Comparison of ENCODE assay signal across 22 cellular contexts in the genomic region with DNA sequence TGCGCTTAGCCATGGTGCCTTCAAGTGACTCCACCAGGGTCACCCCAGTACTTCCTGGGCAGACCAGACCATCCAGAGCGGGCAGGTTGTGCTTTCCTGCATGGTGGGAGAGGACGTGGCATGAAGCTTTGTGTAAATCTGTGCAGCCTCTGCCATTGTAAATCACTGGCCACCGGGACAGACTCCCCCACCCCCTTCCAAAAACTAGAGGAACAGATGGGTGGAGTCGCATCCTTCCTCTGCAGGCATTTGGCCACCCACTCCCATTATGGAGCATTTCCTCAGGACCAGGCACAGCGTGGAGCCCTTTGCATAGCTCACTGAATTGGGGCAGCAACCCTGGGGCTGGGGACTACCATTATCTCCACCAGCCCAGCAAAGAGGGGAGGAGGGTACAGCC.
"Had no signal": no experiment of that assay in that cellular context is flagged by ENCODE, and none has a peak within 500 bp of the region (broad histone marks: within the 10 kb centered on the region; RNA-seq: fewer than 3 reads in every experiment).

No MANE protein-coding gene starts in this region.

- ATAC-seq: activated CD4-positive, alpha-beta T cell treated with anti-CD3 and anti-CD28 coated beads for 36 hours; activated naive CD4-positive, alpha-beta T cell treated with anti-CD3 and anti-CD28 coated beads, Interleukin-2, amount 50 U/mL, for 72 hours; activated T-cell treated with anti-CD3 and anti-CD28 coated beads, Interleukin-2, amount 50 U/mL, for 72 hours; natural killer cell treated with Interleukin-12 subunit alpha and Interleukin-12 subunit beta and Interleukin-15 and Interleukin-18, amount 100 ng/mL, for 72 hours had no signal

- H3K4me3 ChIP-seq: breast epithelium, ovary, sigmoid colon, suprapubic skin, tibial artery had no signal

- H3K36me3 ChIP-seq: breast epithelium, ovary had no signal

- H3K9me3 ChIP-seq: breast epithelium, ovary, sigmoid colon, suprapubic skin, tibial artery had no signal

- FAIRE-seq: endometrium, small intestine, urothelium cell line had no signal

- H3K27me3 ChIP-seq: breast epithelium, ovary, sigmoid colon, suprapubic skin, tibial artery had no signal

- DNase-seq: activated CD4-positive, alpha-beta T cell treated with anti-CD3 and anti-CD28 coated beads for 36 hours; activated CD4-positive, alpha-beta T cell treated with anti-CD3 and anti-CD28 coated beads, Interleukin-2, amount 50 U/mL, for 4 hours; activated CD4-positive, CD25-positive, alpha-beta regulatory T cell; activated naive CD4-positive, alpha-beta T cell; activated T-cell treated with anti-CD3 and anti-CD28 coated beads for 4 hours; activated T-cell treated with anti-CD3 and anti-CD28 coated beads, Interleukin-2, amount 50 U/mL, for 72 hours; dermis blood vessel endothelial cell; effector CD4-positive, alpha-beta T cell; foreskin fibroblast; mesendoderm; ovary; sigmoid colon; small intestine; stimulated activated naive CD4-positive, alpha-beta T cell; T-helper 1 cell; tibial artery had no signal

- H3K27ac ChIP-seq: breast epithelium, ovary, suprapubic skin, tibial artery had no signal
